In the genomic region with DNA sequence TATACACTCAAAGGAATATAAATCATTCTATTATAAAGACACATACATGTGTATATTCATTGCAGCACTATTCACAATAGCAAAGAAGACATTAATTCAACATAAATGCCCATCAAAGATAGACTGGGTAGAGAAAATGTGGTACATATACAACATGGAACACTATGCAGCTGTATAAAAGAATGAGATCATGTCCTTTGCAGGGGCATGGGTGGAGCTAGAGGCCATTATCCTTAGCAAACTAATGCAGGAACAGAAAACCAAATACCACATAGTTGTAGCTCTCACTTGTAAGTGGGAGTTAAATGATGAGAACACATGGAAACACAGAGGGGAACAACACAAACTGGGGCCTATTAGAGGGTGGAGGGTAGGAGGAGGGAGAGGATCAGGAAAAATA, we compare ENCODE assay signal across 15 cellular contexts.
DNase-seq lines count a peak whose midpoint lies in the region; ATAC-seq and TF ChIP-seq lines count a peak whose summit lies in the region.
"Had no signal": no experiment of that assay in that cellular context is flagged by ENCODE, and none has a peak within 500 bp of the region (broad histone marks: within the 10 kb centered on the region; RNA-seq: fewer than 3 reads in every experiment).

No MANE protein-coding gene starts in this region.

- no peaks in the 10 kb centered on the region for H3F3A ChIP-seq in SK-N-SH (replicated peaks; ENCODE audit: insufficient read depth)

- H3K9ac ChIP-seq in SK-N-SH = no peak overlapping the region

- H3K27ac ChIP-seq in SK-N-SH (ENCODE audit: low read depth in 2 of 2, low read length in 1 of 2) (no peak overlapping the region), hepatocyte (peak overlapping the region; percentile 18), right lobe of liver (peak overlapping the region; percentile 78 to 94 (median 88))
- H3K27ac ChIP-seq: 22Rv1 had no signal

- POLR2A ChIA-PET in SK-N-SH (lab: Yijun Ruan, JAX) = no interaction called here

- no peak for TF ChIP-seq EP300 in SK-N-SH (IDR thresholded peaks at IDR 0.05; ENCODE audit: borderline replicate concordance in 1 of 2, low read depth in 1 of 2, low read length in 1 of 2)

- H3K4me3 ChIP-seq in SK-N-SH (ENCODE audit: low read depth in 2 of 2, low read length in 1 of 2) (no peak overlapping the region), hepatocyte (no peak overlapping the region), right lobe of liver (no peak overlapping the region)
- H3K4me3 ChIP-seq: HAP-1 had no signal

- TF ChIP-seq RAD21 in SK-N-SH (IDR thresholded peaks at IDR 0.05; ENCODE audit: low read length) = no peak

- TF ChIP-seq CTCF in SK-N-SH (IDR thresholded peaks at IDR 0.05) (no peak), hepatocyte (IDR thresholded peaks at IDR 0.05; ENCODE audit: poor library complexity) (no peak), right lobe of liver (IDR thresholded peaks at IDR 0.05) (no peak)

- intact Hi-C loops in right lobe of liver (cut with DNase I) = loop anchor here (10.0 kb wide), 2 partner anchors 64 to 96 kb away; no protein-coding TSS in a partner anchor

- H3K9me3 ChIP-seq in SK-N-SH (no peaks in the 10 kb centered on the region), hepatocyte (ENCODE audit: low read depth) (no peaks in the 10 kb centered on the region), right lobe of liver (no peaks in the 10 kb centered on the region)
- H3K9me3 ChIP-seq: HAP-1 had no signal

- DNase-seq in SK-N-SH (no peak), hepatocyte (ENCODE audit: low spot score) (no peak), right lobe of liver (no peak), LoVo (ENCODE audit: low spot score) (no peak)
- DNase-seq: ACHN; C1 segment of cervical spinal cord; CD4-positive, alpha-beta memory T cell; COR-L47; DMS153; DND-41; GOT3 had no signal

- CTCF ChIA-PET in SK-N-SH (lab: Yijun Ruan, JAX) = interaction anchor here (1.0 kb wide), 1 partner anchor 313 kb away, joined by 5 read pairs; no protein-coding TSS in a partner anchor

- H3K36me3 ChIP-seq in SK-N-SH (replicated peaks in 1 of 2; ENCODE audit: control insufficient read depth in 1 of 2, insufficient read depth in 2 of 2, low read length in 1 of 2) = no peaks in the 10 kb centered on the region
- H3K36me3 ChIP-seq in hepatocyte (replicated peaks; ENCODE audit: insufficient read depth, low read depth) = no peaks in the 10 kb centered on the region
- no peaks in the 10 kb centered on the region for H3K36me3 ChIP-seq in right lobe of liver
- H3K36me3 ChIP-seq: HAP-1 had no signal

- no peak overlapping the region for H2AFZ ChIP-seq in SK-N-SH (ENCODE audit: low read depth)
- H2AFZ ChIP-seq in hepatocyte = no peak overlapping the region

- H4K20me1 ChIP-seq in SK-N-SH (ENCODE audit: insufficient read depth) (no peaks in the 10 kb centered on the region), hepatocyte (ENCODE audit: insufficient read depth, poor library complexity, severe bottlenecking) (no peaks in the 10 kb centered on the region)

- H3K9me2 ChIP-seq in SK-N-SH = no peaks in the 10 kb centered on the region
- H3K9me2 ChIP-seq in hepatocyte (replicated peaks; ENCODE audit: insufficient read depth) = no peaks in the 10 kb centered on the region

- H3K27me3 ChIP-seq in SK-N-SH (ENCODE audit: insufficient read depth) (no peaks in the 10 kb centered on the region), hepatocyte (no peaks in the 10 kb centered on the region), right lobe of liver (no peaks in the 10 kb centered on the region)

- ATAC-seq in SK-N-SH treated with all-trans-retinoic acid at 6 μM for 48 hours (no peak), right lobe of liver (no peak), GM21390 (IDR thresholded peaks at IDR 0.05; ENCODE audit: unreplicated experiment) (no peak)

- TF ChIP-seq POLR2A in right lobe of liver (IDR thresholded peaks at IDR 0.05) = no peak

- H3K4me1 ChIP-seq in SK-N-SH (ENCODE audit: control insufficient read depth in 1 of 2, insufficient read depth in 2 of 2, low read depth in 1 of 2, low read length in 1 of 2) = no peaks in the 10 kb centered on the region
- H3K4me1 ChIP-seq in hepatocyte (ENCODE audit: insufficient read depth) = no peaks in the 10 kb centered on the region
- peaks cover 0 to 27% (median 4%) of the 10 kb centered on the region in 4 donors for H3K4me1 ChIP-seq in right lobe of liver
- H3K4me1 ChIP-seq: HAP-1 had no signal

- H3K4me2 ChIP-seq in SK-N-SH (no peak overlapping the region), hepatocyte (no peak overlapping the region)

- H3K79me2 ChIP-seq in SK-N-SH (ENCODE audit: insufficient read depth) = no peaks in the 10 kb centered on the region
- H3K79me2 ChIP-seq in hepatocyte = no peaks in the 10 kb centered on the region

TF ChIP-seq in SK-N-SH treated with all-trans-retinoic acid at 6 μM for 48 hours, 23 proteins besides CTCF, POLR2A, EP300 and RAD21 (continues in another document):
- TF ChIP-seq ESRRG (CRISPR knock-in tag; IDR thresholded peaks at IDR 0.05) (no peak), ZNF8 (CRISPR knock-in tag; IDR thresholded peaks at IDR 0.05) (peak; percentile 38; the same call in 1 of the 2 replicates), GLIS3 (CRISPR knock-in tag; IDR thresholded peaks at IDR 0.05) (no peak), ZFP3 (CRISPR knock-in tag; IDR thresholded peaks at IDR 0.05) (no peak), OSR1 (CRISPR knock-in tag; IDR thresholded peaks at IDR 0.05) (no peak), BACH2 (CRISPR knock-in tag; IDR thresholded peaks at IDR 0.05; ENCODE audit: borderline replicate concordance) (no peak)
- TF ChIP-seq, protein P1, sequence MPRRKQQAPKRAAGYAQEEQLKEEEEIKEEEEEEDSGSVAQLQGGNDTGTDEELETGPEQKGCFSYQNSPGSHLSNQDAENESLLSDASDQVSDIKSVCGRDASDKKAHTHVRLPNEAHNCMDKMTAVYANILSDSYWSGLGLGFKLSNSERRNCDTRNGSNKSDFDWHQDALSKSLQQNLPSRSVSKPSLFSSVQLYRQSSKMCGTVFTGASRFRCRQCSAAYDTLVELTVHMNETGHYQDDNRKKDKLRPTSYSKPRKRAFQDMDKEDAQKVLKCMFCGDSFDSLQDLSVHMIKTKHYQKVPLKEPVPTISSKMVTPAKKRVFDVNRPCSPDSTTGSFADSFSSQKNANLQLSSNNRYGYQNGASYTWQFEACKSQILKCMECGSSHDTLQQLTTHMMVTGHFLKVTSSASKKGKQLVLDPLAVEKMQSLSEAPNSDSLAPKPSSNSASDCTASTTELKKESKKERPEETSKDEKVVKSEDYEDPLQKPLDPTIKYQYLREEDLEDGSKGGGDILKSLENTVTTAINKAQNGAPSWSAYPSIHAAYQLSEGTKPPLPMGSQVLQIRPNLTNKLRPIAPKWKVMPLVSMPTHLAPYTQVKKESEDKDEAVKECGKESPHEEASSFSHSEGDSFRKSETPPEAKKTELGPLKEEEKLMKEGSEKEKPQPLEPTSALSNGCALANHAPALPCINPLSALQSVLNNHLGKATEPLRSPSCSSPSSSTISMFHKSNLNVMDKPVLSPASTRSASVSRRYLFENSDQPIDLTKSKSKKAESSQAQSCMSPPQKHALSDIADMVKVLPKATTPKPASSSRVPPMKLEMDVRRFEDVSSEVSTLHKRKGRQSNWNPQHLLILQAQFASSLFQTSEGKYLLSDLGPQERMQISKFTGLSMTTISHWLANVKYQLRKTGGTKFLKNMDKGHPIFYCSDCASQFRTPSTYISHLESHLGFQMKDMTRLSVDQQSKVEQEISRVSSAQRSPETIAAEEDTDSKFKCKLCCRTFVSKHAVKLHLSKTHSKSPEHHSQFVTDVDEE (CRISPR knock-in tag; IDR thresholded peaks at IDR 0.05) = no peak

TF ChIP-seq in SK-N-SH, 30 proteins besides CTCF, POLR2A, EP300 and RAD21 (continues in another document):
- no peak for TF ChIP-seq GABPA (IDR thresholded peaks at IDR 0.05; ENCODE audit: low read depth)
- TF ChIP-seq, protein P2, sequence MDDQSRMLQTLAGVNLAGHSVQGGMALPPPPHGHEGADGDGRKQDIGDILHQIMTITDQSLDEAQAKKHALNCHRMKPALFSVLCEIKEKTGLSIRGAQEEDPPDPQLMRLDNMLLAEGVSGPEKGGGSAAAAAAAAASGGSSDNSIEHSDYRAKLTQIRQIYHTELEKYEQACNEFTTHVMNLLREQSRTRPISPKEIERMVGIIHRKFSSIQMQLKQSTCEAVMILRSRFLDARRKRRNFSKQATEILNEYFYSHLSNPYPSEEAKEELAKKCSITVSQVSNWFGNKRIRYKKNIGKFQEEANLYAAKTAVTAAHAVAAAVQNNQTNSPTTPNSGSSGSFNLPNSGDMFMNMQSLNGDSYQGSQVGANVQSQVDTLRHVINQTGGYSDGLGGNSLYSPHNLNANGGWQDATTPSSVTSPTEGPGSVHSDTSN (IDR thresholded peaks at IDR 0.05) = no peak
- no peak for TF ChIP-seq NRF1 (IDR thresholded peaks at IDR 0.05; ENCODE audit: low read depth, low read length)
- TF ChIP-seq, protein P3, sequence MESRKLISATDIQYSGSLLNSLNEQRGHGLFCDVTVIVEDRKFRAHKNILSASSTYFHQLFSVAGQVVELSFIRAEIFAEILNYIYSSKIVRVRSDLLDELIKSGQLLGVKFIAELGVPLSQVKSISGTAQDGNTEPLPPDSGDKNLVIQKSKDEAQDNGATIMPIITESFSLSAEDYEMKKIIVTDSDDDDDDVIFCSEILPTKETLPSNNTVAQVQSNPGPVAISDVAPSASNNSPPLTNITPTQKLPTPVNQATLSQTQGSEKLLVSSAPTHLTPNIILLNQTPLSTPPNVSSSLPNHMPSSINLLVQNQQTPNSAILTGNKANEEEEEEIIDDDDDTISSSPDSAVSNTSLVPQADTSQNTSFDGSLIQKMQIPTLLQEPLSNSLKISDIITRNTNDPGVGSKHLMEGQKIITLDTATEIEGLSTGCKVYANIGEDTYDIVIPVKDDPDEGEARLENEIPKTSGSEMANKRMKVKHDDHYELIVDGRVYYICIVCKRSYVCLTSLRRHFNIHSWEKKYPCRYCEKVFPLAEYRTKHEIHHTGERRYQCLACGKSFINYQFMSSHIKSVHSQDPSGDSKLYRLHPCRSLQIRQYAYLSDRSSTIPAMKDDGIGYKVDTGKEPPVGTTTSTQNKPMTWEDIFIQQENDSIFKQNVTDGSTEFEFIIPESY (IDR thresholded peaks at IDR 0.05; ENCODE audit: borderline replicate concordance, low read depth) = no peak

Comparison
In these comparisons a context has a peak if more than half of its experiments do, and no peak if none do; other contexts are left out.
1. H3K27ac ChIP-seq: peak in hepatocyte (single experiment) and right lobe of liver (3 of 3); none in SK-N-SH (0 of 2).